8 cellular contexts compared by ENCODE assay signal in the genomic region with DNA sequence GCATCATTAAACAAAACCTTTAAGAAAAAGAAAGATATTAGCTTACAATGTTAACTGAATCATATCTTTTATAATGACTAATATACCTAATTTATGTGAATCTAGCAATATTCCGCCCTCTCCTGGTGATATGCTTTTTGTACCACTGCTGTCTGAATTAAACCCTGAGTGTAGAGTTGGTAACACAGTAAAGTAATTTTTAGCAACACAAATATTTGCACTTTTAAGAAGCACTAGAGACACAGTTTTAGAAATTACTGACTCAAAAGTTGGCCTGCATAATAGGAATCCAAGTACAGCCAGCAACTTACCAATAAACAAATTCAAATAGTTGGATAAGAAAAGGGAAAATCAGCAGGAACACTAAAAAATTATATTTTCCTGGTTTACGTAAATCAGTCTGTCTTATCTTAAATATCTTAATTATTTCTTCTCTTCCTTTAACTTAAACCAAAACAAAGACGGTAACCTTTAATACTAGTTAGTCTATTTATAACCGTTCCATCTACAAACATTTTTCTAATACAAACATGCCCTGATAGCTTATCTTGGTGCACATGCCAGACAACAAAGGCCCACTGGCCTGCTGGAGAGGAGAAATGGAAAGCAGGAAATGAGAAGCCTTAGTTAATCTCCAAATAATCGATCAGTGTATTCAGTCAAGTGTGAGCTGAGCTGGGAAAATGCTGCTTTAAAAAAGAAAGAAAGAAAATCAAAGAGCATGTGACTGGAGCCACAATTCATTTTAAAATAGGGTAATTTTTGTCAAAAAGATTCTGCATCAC.
DNase-seq lines count a peak whose midpoint lies in the region; ATAC-seq and TF ChIP-seq lines count a peak whose summit lies in the region.

No MANE protein-coding gene starts in this region.

- H3K9me3 Mint-ChIP-seq in endodermal cell = no peaks in the 10 kb centered on the region
- no peaks in the 10 kb centered on the region for H3K9me3 Mint-ChIP-seq in nephron progenitor cell

- H3K4me1 Mint-ChIP-seq in endodermal cell = peaks cover 53% of the 10 kb centered on the region
- H3K4me1 Mint-ChIP-seq in nephron progenitor cell = peaks cover 13% of the 10 kb centered on the region

- ATAC-seq in GM21723 (IDR thresholded peaks at IDR 0.05; ENCODE audit: unreplicated experiment) = no peak
- no peak for ATAC-seq in HG02798 (IDR thresholded peaks at IDR 0.05; ENCODE audit: poor library complexity, unreplicated experiment)

- peak overlapping the region; percentile 25 for H3K27ac ChIP-seq in endodermal cell (ENCODE audit: low read depth, low read length)

- no peaks in the 10 kb centered on the region for H3K36me3 ChIP-seq in BJ (ENCODE audit: control insufficient read depth, insufficient read depth, low read length)
- H3K36me3 ChIP-seq in endodermal cell (ENCODE audit: control insufficient read depth, insufficient read depth, low read length) = peaks cover 11% of the 10 kb centered on the region

- H3K9me3 ChIP-seq in endodermal cell (ENCODE audit: control insufficient read depth, low read length) = no peaks in the 10 kb centered on the region

- H3K27ac Mint-ChIP-seq in endodermal cell (peak overlapping the region; percentile 89), nephron progenitor cell (peak overlapping the region; percentile 73)

- DNase-seq in BJ (ENCODE audit: low read depth) (no peak), NCI-H146 (lab: John Stamatoyannopoulos, UW) (peak; percentile 82), endodermal cell (no peak), nephron progenitor cell (no peak), NCI-H1048 (lab: John Stamatoyannopoulos, UW) (no peak), D341Med (ENCODE audit: low spot score) (no peak)

- H3K9ac ChIP-seq in endodermal cell (ENCODE audit: extremely low read depth, low read length, poor library complexity, severe bottlenecking) = peak overlapping the region; percentile 35

- H3K27me3 Mint-ChIP-seq in endodermal cell (ENCODE audit: insufficient read depth) (no peaks in the 10 kb centered on the region), nephron progenitor cell (ENCODE audit: low read depth, poor library complexity) (no peaks in the 10 kb centered on the region)

- H3K27me3 ChIP-seq in BJ (ENCODE audit: control insufficient read depth, insufficient read depth, low read length) (no peaks in the 10 kb centered on the region), endodermal cell (ENCODE audit: control insufficient read depth, insufficient read depth, low read length, poor library complexity, severe bottlenecking) (no peaks in the 10 kb centered on the region)

- peaks cover 19% of the 10 kb centered on the region for H3K4me1 ChIP-seq in endodermal cell (ENCODE audit: control insufficient read depth, insufficient read depth, low read length)

- H3K4me3 ChIP-seq in BJ (ENCODE audit: low read depth, low read length) (no peak overlapping the region), endodermal cell (ENCODE audit: low read length) (peak overlapping the region; percentile 47)

- peak; percentile 42 for TF ChIP-seq CTCF in BJ (IDR thresholded peaks at IDR 0.05; ENCODE audit: insufficient read depth, low read depth, low read length)
- TF ChIP-seq CTCF in endodermal cell (conservative IDR thresholded peaks at IDR 0.05) = peak; percentile 42
- TF ChIP-seq CTCF in nephron progenitor cell (IDR thresholded peaks at IDR 0.05) = no peak

- H3K4me3 Mint-ChIP-seq in endodermal cell = peak overlapping the region; percentile 5
- H3K4me3 Mint-ChIP-seq in nephron progenitor cell = no peak overlapping the region

- CTCF ChIA-PET in BJ (lab: Yijun Ruan, JAX) = interaction anchor here (0.8 to 2.9 kb wide), 8 partner anchors 10 to 278 kb away, joined by 3 to 20 read pairs (median 4); no protein-coding TSS in a partner anchor

- H3K36me3 Mint-ChIP-seq in endodermal cell (ENCODE audit: low read depth) (peaks cover 7% of the 10 kb centered on the region), nephron progenitor cell (ENCODE audit: low read depth) (peaks cover 31% of the 10 kb centered on the region)

- POLR2A ChIA-PET in BJ (lab: Charles Lee) = no interaction called here

- 54 to 70% methylated on average over 3 to 5 of the region's 5 CpGs for WGBS in endodermal cell (ENCODE audit: insufficient coverage in 1 of 2, insufficient read length in 1 of 2), 2 experiments
